8 cellular contexts compared by ENCODE assay signal in genomic region chr3:50616003-50616769, GRCh38. TPM values are rescaled to one million over a fixed set of nuclear protein-coding genes. Genes with fewer than 3 reads are reported as not detected.
DNase-seq lines count a peak whose midpoint lies in the region; ATAC-seq and TF ChIP-seq lines count a peak whose summit lies in the region.

No MANE protein-coding gene starts in this region.

- H3K36me3 Mint-ChIP-seq in T-cell: peaks cover 10% of the 10 kb centered on the region

- peak overlapping the region; percentile 64 for H4K8ac ChIP-seq in trophoblast cell (ENCODE audit: low read depth, low read length)

- no peak overlapping the region for H3K14ac ChIP-seq in trophoblast cell (ENCODE audit: low read length)

- peaks cover 0 to 12% of the 10 kb centered on the region in 2 experiments; a peak in 1 of 3 replicates for H3K36me3 ChIP-seq in HEK293 (ENCODE audit: control insufficient read depth in 2 of 2, insufficient read depth in 1 of 2, low read length in 2 of 2)
- H3K36me3 ChIP-seq in adrenal gland (replicated peaks in 1 of 2): no peaks in the 10 kb centered on the region
- peaks cover 0 to 8% (median 0%) of the 10 kb centered on the region in 9 donors for H3K36me3 ChIP-seq in heart right ventricle
- no peaks in the 10 kb centered on the region for H3K36me3 ChIP-seq in trophoblast cell (ENCODE audit: control insufficient read depth in 1 of 2, insufficient read depth in 2 of 2, low read length in 2 of 2)

- peak overlapping the region; percentile 86 to 98 for H3K27ac Mint-ChIP-seq in T-cell

- H2BK5ac ChIP-seq in trophoblast cell (ENCODE audit: low read depth, low read length, poor library complexity): no peak overlapping the region

- no peak overlapping the region for H3K23ac ChIP-seq in trophoblast cell (ENCODE audit: low read length)

- peak; percentile 81 for DNase-seq in EL
- peak; percentile 73 for DNase-seq in NCI-H146 (lab: John Stamatoyannopoulos, UW)
- peak; percentile 58 to 82 (median 72) for DNase-seq in T-cell
- peak; percentile 84 to 95 (median 90) for DNase-seq in adrenal gland
- peak; percentile 78 to 86 for DNase-seq in heart right ventricle
- DNase-seq in trophoblast cell: peak; percentile 87 to 93
- DNase-seq in ureter (ENCODE audit: low spot score): peak; percentile 89

- no peak overlapping the region for H4K12ac ChIP-seq in trophoblast cell (ENCODE audit: low read depth, low read length)

- POLR2A ChIA-PET in HEK293 (lab: Yijun Ruan, JAX) (interaction anchor here (0.6 to 2.5 kb wide), 12 partner anchors 14 to 883 kb away, joined by 3 to 9 read pairs (median 3); partner anchors contain the start of genes CYB561D2, DCAF1, MANF and NPRL2), T-cell (lab: Charles Lee) (interaction anchor here in 1 of 2 donors (1.2 kb wide), 1 partner anchor 27 kb away, joined by 7 read pairs; no protein-coding TSS in a partner anchor)

- H3K9me3 ChIP-seq in HEK293 (ENCODE audit: control insufficient read depth, insufficient read depth, low read depth, low read length) (no peaks in the 10 kb centered on the region), adrenal gland (replicated peaks in 1 of 3) (no peaks in the 10 kb centered on the region), heart right ventricle (no peaks in the 10 kb centered on the region), trophoblast cell (ENCODE audit: insufficient read depth, low read depth, low read length) (peaks cover 1% of the 10 kb centered on the region)

- H2BK120ac ChIP-seq in trophoblast cell (ENCODE audit: insufficient read depth, low read length, poor library complexity): no peak overlapping the region

- peak overlapping the region; percentile 82 for H2AFZ ChIP-seq in trophoblast cell (ENCODE audit: insufficient read depth, low read length, poor library complexity)

- intact Hi-C loops in adrenal gland (cut with DNase I): loop anchor here (5.0 to 10.0 kb wide), 2 partner anchors 756 to 759 kb away; no protein-coding TSS in a partner anchor
- intact Hi-C loops in heart right ventricle (cut with DNase I): loop anchor here in 7 of 10 donors (1.0 to 10.0 kb wide), 8 partner anchors 36 to 816 kb away; partner anchors contain the start of gene MANF (in 3 of the 7)

- H3K4me1 ChIP-seq in HEK293 (ENCODE audit: control insufficient read depth, insufficient read depth, low read length): 0 out of 2 replicates have a peak, but pooled peaks cover 2% of the 10 kb centered on the region
- H3K4me1 ChIP-seq in adrenal gland (replicated peaks in 1 of 2): peaks cover 21 to 49% of the 10 kb centered on the region in 2 donors
- H3K4me1 ChIP-seq in heart right ventricle: peaks cover 10 to 77% (median 57%) of the 10 kb centered on the region in 9 donors
- peaks cover 10% of the 10 kb centered on the region in 2 experiments for H3K4me1 ChIP-seq in trophoblast cell (ENCODE audit: control insufficient read depth in 1 of 2, insufficient read depth in 2 of 2, low read length in 2 of 2)

- TF ChIP-seq POLR2A in adrenal gland (IDR thresholded peaks at IDR 0.05): no peak

- peak overlapping the region; percentile 35 for H3K9ac ChIP-seq in trophoblast cell (ENCODE audit: low read length)

- H3K27ac ChIP-seq in HEK293 (ENCODE audit: extremely low read depth, low read depth, low read length) (no peak overlapping the region), adrenal gland (peak overlapping the region in 4 of 5 donors; percentile 38 to 97 (median 84)), heart right ventricle (peak overlapping the region in 9 of 10 donors; percentile 76 to 98 (median 96)), trophoblast cell (ENCODE audit: low read depth, low read length) (no peak overlapping the region)

- H2AK5ac ChIP-seq in trophoblast cell (ENCODE audit: low read length): no peak overlapping the region

- peak; percentile 85 for TF ChIP-seq CTCF in HEK293 (tag by site-specific recombination; IDR thresholded peaks at IDR 0.05)
- TF ChIP-seq CTCF in adrenal gland (IDR thresholded peaks at IDR 0.05): peak; percentile 98 to 100 (median 99)
- TF ChIP-seq CTCF in heart right ventricle (IDR thresholded peaks at IDR 0.05): peak; percentile 96 to 100 (median 99)

- H3K9me3 Mint-ChIP-seq in T-cell: no peaks in the 10 kb centered on the region

- H3K79me2 ChIP-seq in trophoblast cell (ENCODE audit: control insufficient read depth, insufficient read depth, low read length, poor library complexity): peaks cover 9% of the 10 kb centered on the region

- no peak overlapping the region for H2BK12ac ChIP-seq in trophoblast cell (ENCODE audit: low read length)

- no peaks in the 10 kb centered on the region for H3K27me3 Mint-ChIP-seq in T-cell

- H3K79me1 ChIP-seq in trophoblast cell (ENCODE audit: low read length): peaks cover 9% of the 10 kb centered on the region

- H3K4me2 ChIP-seq in trophoblast cell (ENCODE audit: low read length): peak overlapping the region; percentile 97

- H3K18ac ChIP-seq in trophoblast cell (ENCODE audit: low read length): no peak overlapping the region

- CTCF ChIA-PET in HEK293 (lab: Yijun Ruan, JAX) (interaction anchor here (0.5 to 6.2 kb wide), 40 partner anchors 10 to 1507 kb away, joined by 3 to 139 read pairs (median 4); partner anchors contain the start of gene HEMK1), T-cell (lab: Charles Lee) (interaction anchor here (0.6 to 7.8 kb wide), 21 partner anchors 10 to 1049 kb away, joined by 3 to 139 read pairs (median 5); partner anchors contain the start of genes C3orf18 (in 2 of the 2), HEMK1 (in 2 of the 2) and MANF (in 1 of the 2))

- H3K4me3 ChIP-seq in HEK293 (ENCODE audit: low read depth, low read length): peak overlapping the region; percentile 78
- peak overlapping the region in 2 of 4 donors; percentile 65 to 92 for H3K4me3 ChIP-seq in adrenal gland
- peak overlapping the region; percentile 55 to 98 (median 89) for H3K4me3 ChIP-seq in heart right ventricle
- peak overlapping the region; percentile 69 for H3K4me3 ChIP-seq in trophoblast cell (ENCODE audit: low read depth, low read length)

- H4K91ac ChIP-seq in trophoblast cell (ENCODE audit: low read depth, low read length): no peak overlapping the region

- no peak overlapping the region for H3K4ac ChIP-seq in trophoblast cell (ENCODE audit: low read depth, low read length)

- 0 to 2% (median 1%) methylated on average over 18 to 24 of the region's 24 CpGs for WGBS in adrenal gland, 4 donors
- 0 to 1% methylated on average over 24 of the region's 24 CpGs for WGBS in heart right ventricle, 2 donors
- WGBS in trophoblast cell (ENCODE audit: extremely low coverage, insufficient coverage, insufficient read length): no CpG with 5 or more reads among the region's 24 CpGs

- H3K4me1 Mint-ChIP-seq in T-cell: peaks cover 61 to 77% (median 72%) of the 10 kb centered on the region in 3 donors

- H3K27me3 ChIP-seq in adrenal gland (no peaks in the 10 kb centered on the region), heart right ventricle (no peaks in the 10 kb centered on the region), trophoblast cell (ENCODE audit: insufficient read depth, low read length) (no peaks in the 10 kb centered on the region)

- H3K4me3 Mint-ChIP-seq in T-cell: peak overlapping the region; percentile 78 to 99 (median 96)

- peak; percentile 14 to 40 (median 27) for ATAC-seq in T-cell (replicated peaks in 1 of 4)
- peak; percentile 18 to 67 (median 49) for ATAC-seq in heart right ventricle

TF ChIP-seq in HEK293, 187 proteins besides CTCF, POLR2A, EP300 and RAD21 (continues in another document):
- peak; percentile 78; the same call in 1 of the 2 replicates for TF ChIP-seq ZSCAN30 (tag by site-specific recombination; IDR thresholded peaks at IDR 0.05)
- 0 out of 2 replicates have a peak, but pooled peaks have one; percentile 6 for TF ChIP-seq KLF17 (tag by site-specific recombination; IDR thresholded peaks at IDR 0.05)
- peak; percentile 93 for TF ChIP-seq ZNF654 (tag by site-specific recombination; IDR thresholded peaks at IDR 0.05; ENCODE audit: low read depth)
- peak; percentile 20; the same call in 1 of the 2 replicates for TF ChIP-seq KLF10 (tag by site-specific recombination; IDR thresholded peaks at IDR 0.05)

RNA-seq across cellular contexts. Expression of gene MAPKAPK3, which starts 0.8 kb away (rescaled TPM):
- total RNA-seq in T-cell (10 to 100 TPM; 35.1 to 66.6 (median 53.0) TPM), adrenal gland (100 to 1,000 TPM in 1 of 8 donors, 10 to 100 TPM in 7; 49.6 to 101 (median 68.2) TPM), heart right ventricle (100 to 1,000 TPM; 278 to 496 (median 334) TPM), ureter (34.8 TPM)
- polyA plus RNA-seq in adrenal gland (10 to 100 TPM; 40.6 to 55.0 (median 50.9) TPM), heart right ventricle (100 to 1,000 TPM; 134 to 225 TPM)
- 14.1 and 14.5 TPM in 2 replicates for polyA plus RNA-seq in trophoblast cell (2013)

RNA-seq across cellular contexts. Expression of gene CISH, which starts 4.6 kb away (rescaled TPM):
- total RNA-seq in T-cell (100 to 1,000 TPM in 3 of 5 donors, 10 to 100 TPM in 2; 37.4 to 217 (median 190) TPM), adrenal gland (10 to 100 TPM in 2 of 8 donors, 1 to 10 TPM in 6; 5.0 to 12.6 (median 6.5) TPM), heart right ventricle (100 to 1,000 TPM in 1 of 10 donors, 10 to 100 TPM in 6, 1 to 10 TPM in 3; 5.4 to 131 (median 24.0) TPM), ureter (15.0 TPM)
- polyA plus RNA-seq in adrenal gland (1 to 10 TPM; 1.8 to 9.1 (median 4.7) TPM), heart right ventricle (10 to 100 TPM in 1 of 2 donors, 1 to 10 TPM in 1; 8.9 to 21.1 TPM)
- polyA plus RNA-seq in trophoblast cell (2013): 5.0 and 5.2 TPM in 2 replicates

RNA-seq across cellular contexts. Expression of gene HEMK1, which starts 46.9 kb away (rescaled TPM):
- total RNA-seq in T-cell (10 to 100 TPM; 35.5 to 66.6 (median 42.0) TPM), adrenal gland (10 to 100 TPM in 7 of 8 donors, 1 to 10 TPM in 1; 9.1 to 38.2 (median 18.6) TPM), heart right ventricle (10 to 100 TPM; 10.6 to 19.0 (median 14.8) TPM), ureter (34.4 TPM)
- polyA plus RNA-seq in adrenal gland (10 to 100 TPM in 2 of 3 donors, 1 to 10 TPM in 1; 9.3 to 46.4 (median 25.3) TPM), heart right ventricle (10 to 100 TPM; 13.5 to 17.7 TPM)
- 10.6 and 11.1 TPM in 2 replicates for polyA plus RNA-seq in trophoblast cell (2013)

RNA-seq across cellular contexts. Expression of gene C3orf18, which starts 48.6 kb away (rescaled TPM):
- total RNA-seq in T-cell (10 to 100 TPM; 15.3 to 24.7 (median 19.5) TPM), adrenal gland (10 to 100 TPM; 10.6 to 44.3 (median 18.9) TPM), heart right ventricle (10 to 100 TPM; 31.6 to 49.9 (median 43.4) TPM), ureter (8.0 TPM)
- polyA plus RNA-seq in adrenal gland (1 to 10 TPM; 6.6 to 9.8 (median 9.0) TPM), heart right ventricle (10 to 100 TPM; 19.9 to 28.7 TPM)
- 1.2 TPM in 2 replicates for polyA plus RNA-seq in trophoblast cell (2013)

RNA-seq across cellular contexts. Expression of gene DOCK3, which starts 58.5 kb away (rescaled TPM):
- 1 to 10 TPM; 2.0 to 3.2 (median 2.6) TPM for total RNA-seq in T-cell
- total RNA-seq in adrenal gland: 1 to 10 TPM in 7 of 8 donors, under 1 TPM in 1; 0.72 to 4.1 (median 2.7) TPM
- 1 to 10 TPM; 2.0 to 8.6 (median 6.0) TPM for polyA plus RNA-seq in adrenal gland
- 1 to 10 TPM; 4.3 to 6.6 (median 4.7) TPM for total RNA-seq in heart right ventricle
- 1 to 10 TPM; 1.2 to 5.0 TPM for polyA plus RNA-seq in heart right ventricle
- 3.5 and 3.6 TPM in 2 replicates for polyA plus RNA-seq in trophoblast cell (2013)
- total RNA-seq in ureter: 6.0 TPM

Comparison
In these comparisons a context has a peak if more than half of its experiments do, and no peak if none do; other contexts are left out.
1. H3K27ac ChIP-seq: peak in adrenal gland (4 of 5) and heart right ventricle (9 of 10); none in HEK293 (single experiment) and trophoblast cell (single experiment).
2. Peak in every context shown above with its lines, with median percentiles within 50 percentile points of each other: DNase-seq and CTCF ChIP-seq.